8 cellular contexts compared by ENCODE assay signal in the genomic region with DNA sequence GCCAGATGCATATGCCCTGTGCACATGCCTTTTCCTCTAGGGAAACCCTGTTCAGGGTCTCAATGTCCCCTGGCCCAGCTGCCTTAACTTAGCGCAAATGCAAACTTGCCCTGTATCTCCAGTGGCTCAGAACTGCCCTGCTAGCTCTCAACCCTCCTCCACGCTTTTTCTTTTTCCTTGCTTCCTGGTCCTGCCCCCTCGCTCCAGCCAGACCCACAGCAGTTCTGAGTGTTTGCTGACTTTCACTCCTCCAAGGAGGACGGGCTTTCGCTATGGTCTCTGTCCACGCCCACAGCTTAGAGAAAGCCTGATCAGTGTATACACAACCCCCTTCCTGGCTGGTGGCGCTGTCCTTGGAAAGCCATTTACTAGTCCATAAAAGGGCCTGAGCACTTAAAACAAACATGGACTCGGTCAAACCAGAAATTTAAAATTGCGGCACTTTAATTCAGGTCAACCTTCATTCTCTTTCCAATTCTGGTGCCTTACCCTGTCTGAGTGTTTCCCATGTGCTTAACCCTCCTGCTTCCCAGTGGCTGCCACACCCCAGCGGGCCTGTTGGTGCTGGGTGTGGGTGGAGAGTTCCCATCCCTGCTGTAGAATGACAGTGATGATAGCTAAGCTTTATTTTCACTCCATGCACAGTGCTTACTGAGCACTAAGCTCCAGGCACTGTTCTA. TPM values are rescaled to one million over a fixed set of nuclear protein-coding genes. Genes with fewer than 3 reads are reported as not detected.
A peak's percentile ranks its signal among the peaks of the same experiment; 100 is the strongest.
DNase-seq lines count a peak whose midpoint lies in the region; ATAC-seq and TF ChIP-seq lines count a peak whose summit lies in the region.

No MANE protein-coding gene starts in this region.

- no peak for ATAC-seq in HG02938 (IDR thresholded peaks at IDR 0.05; ENCODE audit: unreplicated experiment)

- DNase-seq in AG09309 (ENCODE audit: low read depth) (peak; percentile 41), NCI-H2029 (lab: John Stamatoyannopoulos, UW) (peak; percentile 93), esophagus muscularis mucosa (ENCODE audit: extremely low spot score) (peak; percentile 84), activated gamma-delta T cell treated with Interleukin-2 at 50 U/mL for 16 hours (no peak), cerebellum (ENCODE audit: low spot score) (no peak)
- no peak for DNase-seq in activated naive CD4-positive, alpha-beta T cell treated with Interleukin-2 at 50 U/mL for 16 hours

- intact Hi-C loops in esophagus muscularis mucosa (cut with DNase I), result loop anchor here (10.0 kb wide), 1 partner anchor 128 kb away; no protein-coding TSS in a partner anchor

- H3K36me3 ChIP-seq in esophagus muscularis mucosa (no peaks in the 10 kb centered on the region), muscle layer of duodenum (ENCODE audit: control insufficient read depth in 1 of 2, insufficient read depth in 2 of 2, low read length in 2 of 2) (no peaks in the 10 kb centered on the region)

- H3K9me3 ChIP-seq in esophagus muscularis mucosa (no peaks in the 10 kb centered on the region), muscle layer of duodenum (ENCODE audit: control insufficient read depth in 1 of 2, low read length in 2 of 2) (no peaks in the 10 kb centered on the region)

- TF ChIP-seq EP300 in esophagus muscularis mucosa (IDR thresholded peaks at IDR 0.05), result no peak

- TF ChIP-seq CTCF in AG09309 (IDR thresholded peaks at IDR 0.05; ENCODE audit: control insufficient read depth, insufficient read depth, low read depth, low read length, missing control alignments) (peak; percentile 13), esophagus muscularis mucosa (IDR thresholded peaks at IDR 0.05) (no peak)

- WGBS in esophagus muscularis mucosa, result 35% methylated on average over 10 of the region's 10 CpGs

- no peak for TF ChIP-seq POLR2A in esophagus muscularis mucosa (IDR thresholded peaks at IDR 0.05; ENCODE audit: low read depth)

- H3K4me1 ChIP-seq in esophagus muscularis mucosa, result peaks cover 6 to 20% (median 16%) of the 10 kb centered on the region in 4 donors
- H3K4me1 ChIP-seq in muscle layer of duodenum (ENCODE audit: control insufficient read depth in 1 of 2, insufficient read depth in 2 of 2, low read length in 2 of 2), result peaks cover 0 to 14% of the 10 kb centered on the region in 2 donors

- H3K27ac ChIP-seq in esophagus muscularis mucosa (replicated peaks in 1 of 4) (peak overlapping the region; percentile 47 to 67 (median 48)), muscle layer of duodenum (ENCODE audit: low read length) (peak overlapping the region; percentile 43)

- H3K4me3 ChIP-seq in AG09309 (ENCODE audit: control insufficient read depth, low read depth, low read length) (no peak overlapping the region), esophagus muscularis mucosa (peak overlapping the region; percentile 9 to 28 (median 19)), muscle layer of duodenum (ENCODE audit: low read depth in 1 of 2, low read length in 2 of 2) (peak overlapping the region; percentile 1 to 30)

- H3K27me3 ChIP-seq in esophagus muscularis mucosa (no peaks in the 10 kb centered on the region), muscle layer of duodenum (ENCODE audit: low read depth, low read length) (no peaks in the 10 kb centered on the region)

RNA-seq across cellular contexts. Expression of a gene that starts 15.6 kb away (rescaled TPM):
- 10 to 100 TPM; 39.3 to 73.4 (median 54.2) TPM for total RNA-seq in esophagus muscularis mucosa
- 46.9 TPM for total RNA-seq in cerebellum

RNA-seq across cellular contexts. Expression of a gene that starts 35.4 kb away (rescaled TPM):
- total RNA-seq in esophagus muscularis mucosa (10 to 100 TPM; 27.3 to 30.3 (median 29.0) TPM), cerebellum (49.9 TPM)

Comparison
In these comparisons a context has a peak if more than half of its experiments do, and no peak if none do; other contexts are left out.
1. DNase-seq: peak in AG09309 (single experiment), NCI-H2029 (single experiment) and esophagus muscularis mucosa (single experiment); none in activated gamma-delta T cell treated with Interleukin-2 at 50 U/mL for 16 hours (single experiment), activated naive CD4-positive, alpha-beta T cell treated with Interleukin-2 at 50 U/mL for 16 hours (single experiment) and cerebellum (single experiment).